In the genomic region with DNA sequence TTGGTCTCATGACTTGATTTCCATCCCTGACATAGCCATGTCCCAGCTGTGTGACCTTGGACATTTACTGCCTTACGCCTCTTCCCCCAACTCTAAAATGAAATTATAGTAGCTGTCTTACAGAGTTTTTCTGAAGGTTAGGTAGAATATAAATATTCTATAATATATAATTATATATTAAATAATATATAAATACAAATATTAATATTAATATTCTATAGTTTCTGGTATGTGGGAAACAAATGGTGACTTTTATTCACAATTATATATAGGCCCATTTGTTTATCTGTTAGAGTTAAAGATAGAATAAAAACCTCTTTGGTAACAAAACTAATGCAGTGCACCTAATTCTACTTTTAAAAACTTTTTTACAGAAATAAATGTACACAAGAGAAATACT, we compare ENCODE assay signal across 12 cellular contexts. TPM values are rescaled to one million over a fixed set of nuclear protein-coding genes. Genes with fewer than 3 reads are reported as not detected.
A peak's percentile ranks its signal among the peaks of the same experiment; 100 is the strongest.
DNase-seq lines count a peak whose midpoint lies in the region; TF ChIP-seq lines count a peak whose summit lies in the region.
"Had no signal": no experiment of that assay in that cellular context is flagged by ENCODE, and none has a peak within 500 bp of the region (broad histone marks: within the 10 kb centered on the region; RNA-seq: fewer than 3 reads in every experiment).

No MANE protein-coding gene starts in this region.

- H3K4me2 ChIP-seq in Loucy (ENCODE audit: low read depth, low read length, poor library complexity, severe bottlenecking) (peak overlapping the region; percentile 99), neural progenitor cell (peak overlapping the region; percentile 92)

- H3K27ac ChIP-seq in neural progenitor cell = no peak overlapping the region

- H3K4me3 Mint-ChIP-seq in T-helper 1 cell treated with Interleukin-12 subunit alpha and Interleukin-12 subunit beta and Interleukin-4 antibody, amounts not matched to agents 30 μg/mL and 1 μg/mL, for 36 hours = peak overlapping the region; percentile 97
- H3K4me3 Mint-ChIP-seq in brain (peak overlapping the region; percentile 89 to 93 (median 92)), neural progenitor cell (peak overlapping the region; percentile 91)

- H3K9ac ChIP-seq in Loucy (ENCODE audit: low read depth, low read length, poor library complexity, severe bottlenecking) (peak overlapping the region; percentile 81), neural progenitor cell (no peak overlapping the region)

- H3K9me2 ChIP-seq in Loucy (replicated peaks; ENCODE audit: low read depth, low read length) = no peaks in the 10 kb centered on the region

- peaks cover 14% of the 10 kb centered on the region for H3K36me3 Mint-ChIP-seq in T-helper 1 cell treated with Interleukin-12 subunit alpha and Interleukin-12 subunit beta and Interleukin-4 antibody, amounts not matched to agents 30 μg/mL and 1 μg/mL, for 36 hours (ENCODE audit: low read depth)
- H3K36me3 Mint-ChIP-seq in brain (peaks cover 32% of the 10 kb centered on the region), neural progenitor cell (peaks cover 22% of the 10 kb centered on the region)

- H3K4me1 ChIP-seq in Loucy (ENCODE audit: insufficient read depth, low read length, poor library complexity, severe bottlenecking) (peaks cover 37% of the 10 kb centered on the region), neural progenitor cell (peaks cover 30% of the 10 kb centered on the region)

- H3K27ac Mint-ChIP-seq in T-helper 1 cell treated with Interleukin-12 subunit alpha and Interleukin-12 subunit beta and Interleukin-4 antibody, amounts not matched to agents 30 μg/mL and 1 μg/mL, for 36 hours = peak overlapping the region; percentile 52
- H3K27ac Mint-ChIP-seq in brain (no peak overlapping the region), neural progenitor cell (no peak overlapping the region)

- H3K9me3 ChIP-seq in Loucy (ENCODE audit: insufficient read depth, low read depth, low read length) (no peaks in the 10 kb centered on the region), neural progenitor cell (ENCODE audit: low read depth) (no peaks in the 10 kb centered on the region)
- H3K9me3 ChIP-seq: heart right ventricle, transverse colon had no signal

- H3K36me3 ChIP-seq in Loucy (ENCODE audit: insufficient read depth, low read length) (peaks cover 2% of the 10 kb centered on the region; the same call in 1 of the 2 replicates), neural progenitor cell (peaks cover 4% of the 10 kb centered on the region)
- H3K36me3 ChIP-seq: transverse colon had no signal

- no peaks in the 10 kb centered on the region for H3F3A ChIP-seq in Loucy (ENCODE audit: low read depth)
- peaks cover 23% of the 10 kb centered on the region for H3F3A ChIP-seq in neural progenitor cell (ENCODE audit: low read depth)

- H3K4me1 Mint-ChIP-seq in T-helper 1 cell treated with Interleukin-12 subunit alpha and Interleukin-12 subunit beta and Interleukin-4 antibody, amounts not matched to agents 30 μg/mL and 1 μg/mL, for 36 hours (ENCODE audit: low read depth) = peaks cover 32% of the 10 kb centered on the region
- H3K4me1 Mint-ChIP-seq in brain (peaks cover 43% of the 10 kb centered on the region), neural progenitor cell (peaks cover 27% of the 10 kb centered on the region)

- H3K9me3 Mint-ChIP-seq in T-helper 1 cell treated with Interleukin-12 subunit alpha and Interleukin-12 subunit beta and Interleukin-4 antibody, amounts not matched to agents 30 μg/mL and 1 μg/mL, for 36 hours = no peaks in the 10 kb centered on the region
- H3K9me3 Mint-ChIP-seq in brain (no peaks in the 10 kb centered on the region), neural progenitor cell (no peaks in the 10 kb centered on the region)

- TF ChIP-seq CTCF in Loucy (conservative IDR thresholded peaks at IDR 0.05; ENCODE audit: low read length) = no peak
- TF ChIP-seq CTCF in brain (conservative IDR thresholded peaks at IDR 0.05) = no peak
- TF ChIP-seq CTCF in neural progenitor cell (IDR thresholded peaks at IDR 0.05) = no peak

- DNase-seq in T-helper 1 cell (no peak), neural progenitor cell (ENCODE audit: low spot score) (no peak), NCI-H748 (lab: John Stamatoyannopoulos, UW; ENCODE audit: unreplicated experiment) (no peak), DMS79 (lab: John Stamatoyannopoulos, UW) (no peak)
- no peak for DNase-seq in stimulated activated CD4-positive, alpha-beta T cell treated with anti-CD3 and anti-CD28 coated beads, Interleukin-1b, Interleukin-23, amount 100 ng/mL, for 48 hours
- DNase-seq: activated CD4-positive, alpha-beta T cell treated with anti-CD3 and anti-CD28 coated beads for 4 hours; cerebellar nuclear complex; heart right ventricle; transverse colon had no signal

- H2AFZ ChIP-seq in Loucy (ENCODE audit: low read length) (no peak overlapping the region), neural progenitor cell (replicated peaks) (no peak overlapping the region)

- H3K79me2 ChIP-seq in Loucy (ENCODE audit: insufficient read depth, low read length) (peaks cover 59% of the 10 kb centered on the region), neural progenitor cell (ENCODE audit: low read depth) (peaks cover 71% of the 10 kb centered on the region)

- H3K4me3 ChIP-seq in Loucy (ENCODE audit: low read length, poor library complexity, severe bottlenecking) (peak overlapping the region; percentile 85), neural progenitor cell (peak overlapping the region; percentile 68)

- H4K20me1 ChIP-seq in Loucy (ENCODE audit: insufficient read depth, low read length, poor library complexity, severe bottlenecking) (peaks cover 15% of the 10 kb centered on the region), neural progenitor cell (ENCODE audit: low read depth) (no peaks in the 10 kb centered on the region)

- no peaks in the 10 kb centered on the region for H3K27me3 ChIP-seq in Loucy (ENCODE audit: insufficient read depth, low read length, poor library complexity, severe bottlenecking)
- no peaks in the 10 kb centered on the region for H3K27me3 ChIP-seq in neural progenitor cell
- H3K27me3 ChIP-seq: heart right ventricle, transverse colon had no signal

- no peaks in the 10 kb centered on the region for H3K27me3 Mint-ChIP-seq in T-helper 1 cell treated with Interleukin-12 subunit alpha and Interleukin-12 subunit beta and Interleukin-4 antibody, amounts not matched to agents 30 μg/mL and 1 μg/mL, for 36 hours (ENCODE audit: low read depth)
- peaks cover 12% of the 10 kb centered on the region for H3K27me3 Mint-ChIP-seq in brain
- no peaks in the 10 kb centered on the region for H3K27me3 Mint-ChIP-seq in neural progenitor cell (ENCODE audit: insufficient read depth, low read depth)

RNA-seq across cellular contexts. Expression of gene RBBP8, which starts 1.7 kb away (rescaled TPM):
- polyA plus RNA-seq in brain (ENCODE audit: insufficient read depth, low read depth, low replicate concordance) = 11.5 TPM
- 50.5 and 64.8 TPM in 2 replicates for total RNA-seq in neural progenitor cell (ENCODE audit: low replicate concordance)
